1 cellular context compared by ENCODE assay signal in genomic region chr19:1577929-1578618, GRCh38.
TF ChIP-seq lines count a peak whose summit lies in the region.

No MANE protein-coding gene starts in this region.

TF ChIP-seq in HepG2, 621 proteins besides CTCF, POLR2A, EP300 and RAD21:
- TF ChIP-seq THAP7 (CRISPR knock-in tag; IDR thresholded peaks at IDR 0.05) (no peak), ADNP (CRISPR knock-in tag; IDR thresholded peaks at IDR 0.05) (no peak), AGO2 (optimal IDR thresholded peaks at IDR 0.05; ENCODE audit: low read depth, low read length) (peak; percentile 3), ATAD3A (CRISPR knock-in tag; IDR thresholded peaks at IDR 0.05) (no peak), RBFOX2 (IDR thresholded peaks at IDR 0.05; ENCODE audit: low read depth, low read length) (peak; percentile 59)
